9 cellular contexts compared by ENCODE assay signal in the genomic region with DNA sequence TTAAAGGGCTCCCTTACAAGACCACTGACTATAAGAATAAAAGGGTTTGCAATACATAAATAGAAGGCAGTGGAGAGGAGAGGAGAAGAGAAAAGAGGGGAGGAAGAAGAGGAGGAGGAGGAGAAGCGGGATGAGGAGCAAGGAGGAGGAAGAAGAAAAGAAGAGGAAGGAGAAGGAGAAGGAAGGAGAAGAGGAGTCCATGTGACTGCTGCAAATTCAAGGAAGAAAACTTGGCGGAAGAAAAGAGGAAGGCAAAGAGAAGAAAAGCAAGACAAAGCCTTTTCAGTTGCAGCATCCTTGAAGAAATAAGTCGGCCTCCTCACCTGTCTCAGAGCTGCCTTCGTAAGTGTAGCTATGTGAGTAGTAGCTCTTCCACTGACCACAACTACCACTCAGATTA.
"Had no signal": no experiment of that assay in that cellular context is flagged by ENCODE, and none has a peak within 500 bp of the region (broad histone marks: within the 10 kb centered on the region; RNA-seq: fewer than 3 reads in every experiment).

No MANE protein-coding gene starts in this region.

- H3K9ac ChIP-seq: GM23248 had no signal

- FAIRE-seq: HTR-8/SVneo had no signal

- H3K36me3 Mint-ChIP-seq: IgD-negative memory B cell had no signal

- H3K36me3 ChIP-seq: HAP-1 had no signal

- H3K9me3 Mint-ChIP-seq: HFFc6, IgD-negative memory B cell had no signal

- H3K4me1 ChIP-seq: HAP-1 had no signal

- H3K9me3 ChIP-seq: HAP-1 had no signal

- H3K27ac ChIP-seq: GM23248 had no signal

- H3K4me3 ChIP-seq: GM23248, HAP-1 had no signal

- DNase-seq: GM23248, GOT3, H7, HFFc6, KG1 had no signal

- H2AFZ ChIP-seq: GM23248 had no signal

- H3K27me3 Mint-ChIP-seq: IgD-negative memory B cell had no signal

- H3K4me3 Mint-ChIP-seq: HFFc6, IgD-negative memory B cell had no signal

- ATAC-seq: HCT116 had no signal

- H3K27ac Mint-ChIP-seq: HFFc6, IgD-negative memory B cell had no signal
